In genomic region chr1:181392613-181393170, GRCh38 we compare ENCODE assay signal across 21 cellular contexts.
DNase-seq lines count a peak whose midpoint lies in the region; ATAC-seq and TF ChIP-seq lines count a peak whose summit lies in the region.
"Had no signal": no experiment of that assay in that cellular context is flagged by ENCODE, and none has a peak within 500 bp of the region (broad histone marks: within the 10 kb centered on the region; RNA-seq: fewer than 3 reads in every experiment).

No MANE protein-coding gene starts in this region.

- no peaks in the 10 kb centered on the region for H3K9me2 ChIP-seq in GM23248 (ENCODE audit: insufficient read depth)
- H3K9me2 ChIP-seq: SK-N-SH had no signal

- H3K79me2 ChIP-seq in GM23248 (ENCODE audit: insufficient read depth): no peaks in the 10 kb centered on the region

- intact Hi-C loops in activated T-helper 1 cell treated with anti-CD3 and anti-CD28 coated beads, Interleukin-12 subunit alpha, Interleukin-12 subunit beta, Interleukin-2, Interleukin-4 antibody, amounts not matched to agents 30 ng/mL and 10 ng/mL and 1 ng/mL, durations not matched to agents 14 hours and 24 hours and 36 hours (cut with micrococcal nuclease): loop anchor here (10.0 kb wide), 1 partner anchor 298 kb away; no protein-coding TSS in a partner anchor

- no peak overlapping the region for H3K4me2 ChIP-seq in GM23248 (ENCODE audit: unreplicated experiment)
- H3K4me2 ChIP-seq: SK-N-SH had no signal

- H3K4me1 Mint-ChIP-seq in activated T-cell treated with anti-CD3 and anti-CD28 coated beads, Interleukin-2, amount 50 U/mL, for 24 hours (ENCODE audit: low read depth): peaks cover 15% of the 10 kb centered on the region
- H3K4me1 Mint-ChIP-seq in activated T-helper 1 cell treated with anti-CD3 and anti-CD28 coated beads, Interleukin-12 subunit alpha, Interleukin-12 subunit beta, Interleukin-2, Interleukin-4 antibody, amounts not matched to agents 30 ng/mL and 10 ng/mL and 1 ng/mL, durations not matched to agents 14 hours and 24 hours and 36 hours (ENCODE audit: low read depth): peaks cover 20% of the 10 kb centered on the region
- H3K4me1 Mint-ChIP-seq in mesothelial cell of epicardium: peaks cover 19% of the 10 kb centered on the region
- H3K4me1 Mint-ChIP-seq: B cell, WTC11 had no signal

- no peaks in the 10 kb centered on the region for H3F3A ChIP-seq in GM23248 (ENCODE audit: insufficient read depth)

- no peaks in the 10 kb centered on the region for H3K27me3 Mint-ChIP-seq in activated T-cell treated with anti-CD3 and anti-CD28 coated beads, Interleukin-2, amount 50 U/mL, for 24 hours
- no peaks in the 10 kb centered on the region for H3K27me3 Mint-ChIP-seq in activated T-helper 1 cell treated with anti-CD3 and anti-CD28 coated beads, Interleukin-12 subunit alpha, Interleukin-12 subunit beta, Interleukin-2, Interleukin-4 antibody, amounts not matched to agents 30 ng/mL and 10 ng/mL and 1 ng/mL, durations not matched to agents 14 hours and 24 hours and 36 hours (ENCODE audit: insufficient read depth)
- H3K27me3 Mint-ChIP-seq in mesothelial cell of epicardium (ENCODE audit: low read depth): peaks cover 34% of the 10 kb centered on the region

- no peak for DNase-seq in activated T-cell treated with anti-CD3 and anti-CD28 coated beads, Interleukin-2, amount 50 U/mL, for 24 hours
- DNase-seq in activated T-cell treated with anti-CD3 and anti-CD28 coated beads, Interleukin-2, amount 50 U/mL, for 48 hours: no peak
- DNase-seq in GM23248 (peak; percentile 34), myocyte (ENCODE audit: low read depth) (peak; percentile 30), mesothelial cell of epicardium (ENCODE audit: low spot score in 2 of 2, unreplicated experiment in 2 of 2) (no peak), NCI-H345 (lab: John Stamatoyannopoulos, UW) (no peak)
- no peak for DNase-seq in activated T-helper 1 cell treated with anti-CD3 and anti-CD28 coated beads, Interleukin-12 subunit alpha, Interleukin-12 subunit beta, Interleukin-2, Interleukin-4 antibody, amounts not matched to agents 30 ng/mL and 10 ng/mL and 1 ng/mL, durations not matched to agents 14 hours and 24 hours and 36 hours (ENCODE audit: low spot score)
- DNase-seq: DMS53; dorsolateral prefrontal cortex; esophagus squamous epithelium; kidney; midbrain; nucleus accumbens; PC-3; SK-N-SH; stimulated activated CD4-positive, alpha-beta T cell treated with anti-CD3 and anti-CD28 coated beads, Interleukin-2, amount 100 ng/mL, for 24 hours; testis had no signal

- in situ Hi-C loops in GM23248 (cut with MboI): no loop called here

- no peak for TF ChIP-seq CTCF in mesothelial cell of epicardium (IDR thresholded peaks at IDR 0.05; ENCODE audit: unreplicated experiment)

- peaks cover 14% of the 10 kb centered on the region for H3K27me3 ChIP-seq in GM23248 (replicated peaks; ENCODE audit: insufficient read depth)
- H3K27me3 ChIP-seq: right atrium auricular region, testis had no signal

- H4K20me1 ChIP-seq in GM23248 (ENCODE audit: insufficient read depth): no peaks in the 10 kb centered on the region

- H3K9me3 ChIP-seq in GM23248 (ENCODE audit: low read depth): no peaks in the 10 kb centered on the region
- H3K9me3 ChIP-seq: esophagus squamous epithelium, right atrium auricular region, SK-N-SH, testis had no signal

- no peaks in the 10 kb centered on the region for H3K9me3 Mint-ChIP-seq in activated T-cell treated with anti-CD3 and anti-CD28 coated beads, Interleukin-2, amount 50 U/mL, for 24 hours
- no peaks in the 10 kb centered on the region for H3K9me3 Mint-ChIP-seq in activated T-helper 1 cell treated with anti-CD3 and anti-CD28 coated beads, Interleukin-12 subunit alpha, Interleukin-12 subunit beta, Interleukin-2, Interleukin-4 antibody, amounts not matched to agents 30 ng/mL and 10 ng/mL and 1 ng/mL, durations not matched to agents 14 hours and 24 hours and 36 hours
- no peaks in the 10 kb centered on the region for H3K9me3 Mint-ChIP-seq in mesothelial cell of epicardium
- H3K9me3 Mint-ChIP-seq: WTC11 had no signal

- H3K4me1 ChIP-seq in GM23248 (ENCODE audit: insufficient read depth): no peaks in the 10 kb centered on the region
- H3K4me1 ChIP-seq: esophagus squamous epithelium, right atrium auricular region, testis had no signal

- ATAC-seq in HG02798 (IDR thresholded peaks at IDR 0.05; ENCODE audit: poor library complexity, unreplicated experiment): no peak
- ATAC-seq: PC-3 had no signal

- H3K9ac ChIP-seq in GM23248: no peak overlapping the region
- H3K9ac ChIP-seq: SK-N-SH had no signal

- no peak overlapping the region for H3K27ac ChIP-seq in GM23248
- H3K27ac ChIP-seq: dorsolateral prefrontal cortex, esophagus squamous epithelium, right atrium auricular region, testis had no signal

- H3K36me3 ChIP-seq in GM23248 (ENCODE audit: low read depth): no peaks in the 10 kb centered on the region
- H3K36me3 ChIP-seq: esophagus squamous epithelium, right atrium auricular region had no signal

- H3K4me3 Mint-ChIP-seq in activated T-cell treated with anti-CD3 and anti-CD28 coated beads, Interleukin-2, amount 50 U/mL, for 24 hours: no peak overlapping the region
- H3K4me3 Mint-ChIP-seq in activated T-helper 1 cell treated with anti-CD3 and anti-CD28 coated beads, Interleukin-12 subunit alpha, Interleukin-12 subunit beta, Interleukin-2, Interleukin-4 antibody, amounts not matched to agents 30 ng/mL and 10 ng/mL and 1 ng/mL, durations not matched to agents 14 hours and 24 hours and 36 hours: no peak overlapping the region
- no peak overlapping the region for H3K4me3 Mint-ChIP-seq in mesothelial cell of epicardium
- H3K4me3 Mint-ChIP-seq: B cell, WTC11 had no signal

- peak overlapping the region; percentile 8 for H3K27ac Mint-ChIP-seq in activated T-cell treated with anti-CD3 and anti-CD28 coated beads, Interleukin-2, amount 50 U/mL, for 24 hours
- peak overlapping the region; percentile 9 for H3K27ac Mint-ChIP-seq in activated T-helper 1 cell treated with anti-CD3 and anti-CD28 coated beads, Interleukin-12 subunit alpha, Interleukin-12 subunit beta, Interleukin-2, Interleukin-4 antibody, amounts not matched to agents 30 ng/mL and 10 ng/mL and 1 ng/mL, durations not matched to agents 14 hours and 24 hours and 36 hours
- H3K27ac Mint-ChIP-seq in mesothelial cell of epicardium: no peak overlapping the region
- H3K27ac Mint-ChIP-seq: B cell, WTC11 had no signal

- H3K4me3 ChIP-seq in GM23248: no peak overlapping the region
- H3K4me3 ChIP-seq: dorsolateral prefrontal cortex, esophagus squamous epithelium, right atrium auricular region, testis had no signal

- no peaks in the 10 kb centered on the region for H3K36me3 Mint-ChIP-seq in activated T-cell treated with anti-CD3 and anti-CD28 coated beads, Interleukin-2, amount 50 U/mL, for 24 hours (ENCODE audit: low read depth)
- no peaks in the 10 kb centered on the region for H3K36me3 Mint-ChIP-seq in activated T-helper 1 cell treated with anti-CD3 and anti-CD28 coated beads, Interleukin-12 subunit alpha, Interleukin-12 subunit beta, Interleukin-2, Interleukin-4 antibody, amounts not matched to agents 30 ng/mL and 10 ng/mL and 1 ng/mL, durations not matched to agents 14 hours and 24 hours and 36 hours (ENCODE audit: low read depth)
- no peaks in the 10 kb centered on the region for H3K36me3 Mint-ChIP-seq in mesothelial cell of epicardium
- H3K36me3 Mint-ChIP-seq: WTC11 had no signal

- H2AFZ ChIP-seq in GM23248: no peak overlapping the region

Comparison
In these comparisons a context has a peak if more than half of its experiments do, and no peak if none do; other contexts are left out.
1. DNase-seq: peak in GM23248 (single experiment) and myocyte (single experiment); none in activated T-cell treated with anti-CD3 and anti-CD28 coated beads, Interleukin-2, amount 50 U/mL, for 24 hours (single experiment), activated T-cell treated with anti-CD3 and anti-CD28 coated beads, Interleukin-2, amount 50 U/mL, for 48 hours (0 of 2), activated T-helper 1 cell treated with anti-CD3 and anti-CD28 coated beads, Interleukin-12 subunit alpha, Interleukin-12 subunit beta, Interleukin-2, Interleukin-4 antibody, amounts not matched to agents 30 ng/mL and 10 ng/mL and 1 ng/mL, durations not matched to agents 14 hours and 24 hours and 36 hours (single experiment), mesothelial cell of epicardium (0 of 2) and NCI-H345 (single experiment).